ENCODE assay signal across 20 cellular contexts in genomic region chr3:179026636-179027035, GRCh38. TPM values are rescaled to one million over a fixed set of nuclear protein-coding genes. Genes with fewer than 3 reads are reported as not detected.
DNase-seq lines count a peak whose midpoint lies in the region; ATAC-seq and TF ChIP-seq lines count a peak whose summit lies in the region.
"Had no signal": no experiment of that assay in that cellular context is flagged by ENCODE, and none has a peak within 500 bp of the region (broad histone marks: within the 10 kb centered on the region; RNA-seq: fewer than 3 reads in every experiment).

No MANE protein-coding gene starts in this region.

- H3K4me3 ChIP-seq in smooth muscle cell (no peak overlapping the region), mucosa of descending colon (no peak overlapping the region)
- H3K4me3 ChIP-seq: lung had no signal

- DNase-seq in activated naive CD8-positive, alpha-beta T cell treated with anti-CD3 and anti-CD28 coated beads for 36 hours: no peak
- DNase-seq in MCF 10A (ENCODE audit: unreplicated experiment): peak; percentile 25
- DNase-seq in iris pigment epithelial cell (ENCODE audit: low read depth): peak; percentile 78
- no peak for DNase-seq in smooth muscle cell (lab: John Stamatoyannopoulos, UW; ENCODE audit: unreplicated experiment)
- DNase-seq in NCI-H128 (lab: John Stamatoyannopoulos, UW; ENCODE audit: unreplicated experiment): no peak
- no peak for DNase-seq in mucosa of descending colon
- no peak for DNase-seq in progenitor cell of endocrine pancreas (ENCODE audit: low spot score, unreplicated experiment)
- DNase-seq: activated CD4-positive, alpha-beta T cell treated with anti-CD3 and anti-CD28 coated beads, Interleukin-2, amount 50 U/mL, for 4 hours; activated naive CD8-positive, alpha-beta T cell treated with anti-CD3 and anti-CD28 coated beads, Interleukin-2, amount 10 ng/mL, durations not matched to agents 7 days and 5 days; activated T-cell treated with anti-CD3 and anti-CD28 coated beads for 4 hours; immature natural killer cell; Karpas-422; NCI-H1105; NCI-H69; retina had no signal

- no peak overlapping the region for H2AFZ ChIP-seq in smooth muscle cell (ENCODE audit: low read depth)

- no peaks in the 10 kb centered on the region for H3K27me3 ChIP-seq in smooth muscle cell (ENCODE audit: low read depth)

- CTCF ChIA-PET in MCF 10A (lab: Yijun Ruan, JAX): interaction anchor here (0.8 to 5.6 kb wide), 10 partner anchors 8 to 319 kb away, joined by 3 to 39 read pairs (median 5); no protein-coding TSS in a partner anchor

- H3K4me1 ChIP-seq in smooth muscle cell (ENCODE audit: low read depth): peaks cover 15% of the 10 kb centered on the region
- H3K4me1 ChIP-seq in mucosa of descending colon (ENCODE audit: low read depth): no peaks in the 10 kb centered on the region

- H3K9ac ChIP-seq in smooth muscle cell (ENCODE audit: low read depth): no peak overlapping the region

- H3F3A ChIP-seq in smooth muscle cell (ENCODE audit: low read depth): peaks cover 21% of the 10 kb centered on the region

- peak overlapping the region; percentile 55 for H3K4me2 ChIP-seq in smooth muscle cell

- H3K4me1 Mint-ChIP-seq in activated naive CD8-positive, alpha-beta T cell (ENCODE audit: low read depth): peaks cover 34% of the 10 kb centered on the region
- H3K4me1 Mint-ChIP-seq in activated naive CD8-positive, alpha-beta T cell treated with anti-CD3 and anti-CD28 coated beads for 36 hours: peaks cover 17% of the 10 kb centered on the region
- H3K4me1 Mint-ChIP-seq in MCF 10A (ENCODE audit: insufficient read depth, unreplicated experiment) (peaks cover 16% of the 10 kb centered on the region), progenitor cell of endocrine pancreas (ENCODE audit: low read depth) (no peaks in the 10 kb centered on the region)
- H3K4me1 Mint-ChIP-seq: CD14-positive monocyte had no signal

- intact Hi-C loops in MCF 10A (cut with micrococcal nuclease) (no loop called here), mucosa of descending colon (cut with DNase I, micrococcal nuclease) (no loop called here)

- peaks cover 43% of the 10 kb centered on the region for H4K20me1 ChIP-seq in smooth muscle cell (ENCODE audit: low read depth)

- H3K79me2 ChIP-seq in smooth muscle cell (ENCODE audit: low read depth): peaks cover 7% of the 10 kb centered on the region

- H3K9me3 ChIP-seq in smooth muscle cell (replicated peaks; ENCODE audit: low read depth) (no peaks in the 10 kb centered on the region), mucosa of descending colon (no peaks in the 10 kb centered on the region)

- POLR2A ChIA-PET in MCF 10A (lab: Yijun Ruan, JAX): interaction anchor here (0.9 to 4.4 kb wide), 8 partner anchors 11 to 122 kb away, joined by 3 to 59 read pairs (median 6); partner anchors contain the start of gene ZMAT3

- 57% methylated on average over 2 of the region's 2 CpGs for WGBS in smooth muscle cell (ENCODE audit: low lambda C conversion rate)

- peak overlapping the region; percentile 89 for H3K27ac ChIP-seq in smooth muscle cell (ENCODE audit: low read depth)

- no peak for ATAC-seq in mucosa of descending colon

- no peak overlapping the region for H3K4me3 Mint-ChIP-seq in activated naive CD8-positive, alpha-beta T cell
- no peak overlapping the region for H3K4me3 Mint-ChIP-seq in activated naive CD8-positive, alpha-beta T cell treated with anti-CD3 and anti-CD28 coated beads for 36 hours
- H3K4me3 Mint-ChIP-seq in MCF 10A (ENCODE audit: unreplicated experiment) (peak overlapping the region; percentile 4), progenitor cell of endocrine pancreas (ENCODE audit: low read depth) (no peak overlapping the region)
- H3K4me3 Mint-ChIP-seq: activated naive CD8-positive, alpha-beta T cell treated with anti-CD3 and anti-CD28 coated beads, Interleukin-2, amount 10 ng/mL, durations not matched to agents 7 days and 5 days; CD14-positive monocyte; immature natural killer cell; neural crest cell; stimulated activated naive CD8-positive, alpha-beta T cell treated with anti-CD3 and anti-CD28 coated beads, Interleukin-15, Interleukin-2, amounts not matched to agents 100 ng/mL and 50 ng/mL, for 24 hours had no signal

- no peaks in the 10 kb centered on the region for H3K36me3 Mint-ChIP-seq in activated naive CD8-positive, alpha-beta T cell
- peaks cover 2% of the 10 kb centered on the region for H3K36me3 Mint-ChIP-seq in activated naive CD8-positive, alpha-beta T cell treated with anti-CD3 and anti-CD28 coated beads for 36 hours
- H3K36me3 Mint-ChIP-seq in MCF 10A (ENCODE audit: insufficient read depth, unreplicated experiment): peaks cover 69% of the 10 kb centered on the region
- peaks cover 11% of the 10 kb centered on the region for H3K36me3 Mint-ChIP-seq in progenitor cell of endocrine pancreas (ENCODE audit: insufficient read depth)

- TF ChIP-seq CTCF in MCF 10A (IDR thresholded peaks at IDR 0.05; ENCODE audit: unreplicated experiment) (no peak), smooth muscle cell (IDR thresholded peaks at IDR 0.05; ENCODE audit: borderline replicate concordance, insufficient read depth, poor library complexity, severe bottlenecking) (no peak), mucosa of descending colon (IDR thresholded peaks at IDR 0.05) (no peak), progenitor cell of endocrine pancreas (IDR thresholded peaks at IDR 0.05; ENCODE audit: unreplicated experiment) (no peak)

- peak overlapping the region; percentile 73 for H3K27ac Mint-ChIP-seq in activated naive CD8-positive, alpha-beta T cell
- no peak overlapping the region for H3K27ac Mint-ChIP-seq in activated naive CD8-positive, alpha-beta T cell treated with anti-CD3 and anti-CD28 coated beads for 36 hours
- H3K27ac Mint-ChIP-seq in MCF 10A (ENCODE audit: low read depth, unreplicated experiment): peak overlapping the region; percentile 89
- no peak overlapping the region for H3K27ac Mint-ChIP-seq in progenitor cell of endocrine pancreas
- H3K27ac Mint-ChIP-seq: activated naive CD8-positive, alpha-beta T cell treated with anti-CD3 and anti-CD28 coated beads, Interleukin-2, amount 10 ng/mL, durations not matched to agents 7 days and 5 days; CD14-positive monocyte; immature natural killer cell; stimulated activated naive CD8-positive, alpha-beta T cell treated with anti-CD3 and anti-CD28 coated beads, Interleukin-15, Interleukin-2, amounts not matched to agents 100 ng/mL and 50 ng/mL, for 24 hours had no signal

- no peaks in the 10 kb centered on the region for H3K9me3 Mint-ChIP-seq in activated naive CD8-positive, alpha-beta T cell (ENCODE audit: low read depth)
- no peaks in the 10 kb centered on the region for H3K9me3 Mint-ChIP-seq in activated naive CD8-positive, alpha-beta T cell treated with anti-CD3 and anti-CD28 coated beads for 36 hours
- H3K9me3 Mint-ChIP-seq in MCF 10A (ENCODE audit: unreplicated experiment) (no peaks in the 10 kb centered on the region), progenitor cell of endocrine pancreas (ENCODE audit: low read depth) (no peaks in the 10 kb centered on the region)
- H3K9me3 Mint-ChIP-seq: activated naive CD8-positive, alpha-beta T cell treated with anti-CD3 and anti-CD28 coated beads, Interleukin-2, amount 10 ng/mL, durations not matched to agents 7 days and 5 days; immature natural killer cell; neural crest cell; stimulated activated naive CD8-positive, alpha-beta T cell treated with anti-CD3 and anti-CD28 coated beads, Interleukin-15, Interleukin-2, amounts not matched to agents 100 ng/mL and 50 ng/mL, for 24 hours had no signal

- TSS peak; percentile 15 for BruUV-seq in MCF 10A (replicated peaks; lab: Mats Ljungman, UMichigan)

- H3K27me3 Mint-ChIP-seq in activated naive CD8-positive, alpha-beta T cell: no peaks in the 10 kb centered on the region
- H3K27me3 Mint-ChIP-seq in activated naive CD8-positive, alpha-beta T cell treated with anti-CD3 and anti-CD28 coated beads for 36 hours: no peaks in the 10 kb centered on the region
- no peaks in the 10 kb centered on the region for H3K27me3 Mint-ChIP-seq in MCF 10A (ENCODE audit: insufficient read depth, unreplicated experiment)
- no peaks in the 10 kb centered on the region for H3K27me3 Mint-ChIP-seq in progenitor cell of endocrine pancreas
- H3K27me3 Mint-ChIP-seq: activated naive CD8-positive, alpha-beta T cell treated with anti-CD3 and anti-CD28 coated beads, Interleukin-2, amount 10 ng/mL, durations not matched to agents 7 days and 5 days; stimulated activated naive CD8-positive, alpha-beta T cell treated with anti-CD3 and anti-CD28 coated beads, Interleukin-15, Interleukin-2, amounts not matched to agents 100 ng/mL and 50 ng/mL, for 24 hours had no signal

- H3K36me3 ChIP-seq in smooth muscle cell (ENCODE audit: low read depth) (peaks cover 7% of the 10 kb centered on the region), mucosa of descending colon (ENCODE audit: low read depth) (no peaks in the 10 kb centered on the region)

RNA-seq across cellular contexts. Expression of gene ZMAT3, which starts 45.0 kb away (rescaled TPM):
- 10 to 100 TPM; 10.6 to 10.7 TPM for total RNA-seq in activated naive CD8-positive, alpha-beta T cell treated with anti-CD3 and anti-CD28 coated beads for 36 hours
- total RNA-seq in MCF 10A (2022) (50.9 and 58.0 TPM in 2 replicates), smooth muscle cell (54.4 and 58.6 TPM in 2 replicates), mucosa of descending colon (10 to 100 TPM in 1 of 3 donors, 1 to 10 TPM in 2; 9.3 to 22.2 (median 9.5) TPM), progenitor cell of endocrine pancreas (13.6 and 14.1 TPM in 2 replicates)
- polyA plus RNA-seq in smooth muscle cell: 34.8 and 43.8 TPM in 2 replicates

Comparison
In these comparisons a context has a peak if more than half of its experiments do, and no peak if none do; other contexts are left out.
1. H3K27ac Mint-ChIP-seq: peak in activated naive CD8-positive, alpha-beta T cell (single experiment) and MCF 10A (single experiment); none in activated naive CD8-positive, alpha-beta T cell treated with anti-CD3 and anti-CD28 coated beads for 36 hours (single experiment) and progenitor cell of endocrine pancreas (single experiment).
2. DNase-seq: peak in MCF 10A (single experiment) and iris pigment epithelial cell (single experiment); none in activated naive CD8-positive, alpha-beta T cell treated with anti-CD3 and anti-CD28 coated beads for 36 hours (single experiment), smooth muscle cell (single experiment), NCI-H128 (single experiment), mucosa of descending colon (0 of 3) and progenitor cell of endocrine pancreas (single experiment).